8 cellular contexts compared by ENCODE assay signal in genomic region chr1:43368646-43369020, GRCh38. TPM values are rescaled to one million over a fixed set of nuclear protein-coding genes. Genes with fewer than 3 reads are reported as not detected.
DNase-seq lines count a peak whose midpoint lies in the region; ATAC-seq and TF ChIP-seq lines count a peak whose summit lies in the region.

No MANE protein-coding gene starts in this region.

- peaks cover 15 to 23% of the 10 kb centered on the region in 2 donors for H3K4me1 ChIP-seq in thoracic aorta (ENCODE audit: control insufficient read depth in 1 of 2, low read depth in 2 of 2)

- H3K4me1 Mint-ChIP-seq in activated CD4-positive, alpha-beta T cell treated with anti-CD3 and anti-CD28 coated beads, Interleukin-2, amount 10 ng/mL, durations not matched to agents 24 days and 14 days: peaks cover 28% of the 10 kb centered on the region
- H3K4me1 Mint-ChIP-seq in activated naive CD8-positive, alpha-beta T cell (ENCODE audit: low read depth): peaks cover 28% of the 10 kb centered on the region

- peak overlapping the region; percentile 91 for H3K4me3 ChIP-seq in thoracic aorta

- H3K27me3 ChIP-seq in thoracic aorta (replicated peaks; ENCODE audit: insufficient read depth): no peaks in the 10 kb centered on the region

- no peak for DNase-seq in activated CD4-positive, alpha-beta T cell treated with anti-CD3 and anti-CD28 coated beads, Interleukin-2, amount 10 ng/mL, durations not matched to agents 24 days and 14 days
- no peak for DNase-seq in activated CD4-positive, alpha-beta T cell treated with anti-CD3 and anti-CD28 coated beads for 1 hour
- peak; percentile 49 for DNase-seq in kidney glomerular epithelial cell (lab: John Stamatoyannopoulos, UW)
- DNase-seq in thoracic aorta (ENCODE audit: low spot score): no peak
- DNase-seq in glomerular visceral epithelial cell (ENCODE audit: extremely low spot score): no peak
- no peak for DNase-seq in NCI-H2107 (lab: John Stamatoyannopoulos, UW)

- TF ChIP-seq CTCF in thoracic aorta (IDR thresholded peaks at IDR 0.05): no peak

- peak overlapping the region; percentile 63 to 85 for H3K27ac ChIP-seq in thoracic aorta

- peaks cover 34% of the 10 kb centered on the region for H3K36me3 Mint-ChIP-seq in activated CD4-positive, alpha-beta T cell treated with anti-CD3 and anti-CD28 coated beads, Interleukin-2, amount 10 ng/mL, durations not matched to agents 24 days and 14 days (ENCODE audit: low read depth)
- peaks cover 5% of the 10 kb centered on the region for H3K36me3 Mint-ChIP-seq in activated naive CD8-positive, alpha-beta T cell

- intact Hi-C loops in activated CD4-positive, alpha-beta T cell treated with anti-CD3 and anti-CD28 coated beads, Interleukin-2, amount 10 ng/mL, durations not matched to agents 24 days and 14 days (cut with micrococcal nuclease): loop anchor here (1.0 to 10.0 kb wide), 7 partner anchors 10 to 606 kb away; partner anchors contain the start of genes ATP6V0B, B4GALT2, CDC20 and CFAP57

- ATAC-seq in thoracic aorta (ENCODE audit: insufficient number of reproducible peaks, low FRiP score, low read depth): no peak
- ATAC-seq in GM21737 (IDR thresholded peaks at IDR 0.05; ENCODE audit: unreplicated experiment): no peak

- no peaks in the 10 kb centered on the region for H3K27me3 Mint-ChIP-seq in activated CD4-positive, alpha-beta T cell treated with anti-CD3 and anti-CD28 coated beads, Interleukin-2, amount 10 ng/mL, durations not matched to agents 24 days and 14 days
- H3K27me3 Mint-ChIP-seq in activated naive CD8-positive, alpha-beta T cell: no peaks in the 10 kb centered on the region

- peak overlapping the region; percentile 96 for H3K27ac Mint-ChIP-seq in activated CD4-positive, alpha-beta T cell treated with anti-CD3 and anti-CD28 coated beads, Interleukin-2, amount 10 ng/mL, durations not matched to agents 24 days and 14 days
- peak overlapping the region; percentile 95 for H3K27ac Mint-ChIP-seq in activated naive CD8-positive, alpha-beta T cell

- H3K4me3 Mint-ChIP-seq in activated CD4-positive, alpha-beta T cell treated with anti-CD3 and anti-CD28 coated beads, Interleukin-2, amount 10 ng/mL, durations not matched to agents 24 days and 14 days: peak overlapping the region; percentile 100
- H3K4me3 Mint-ChIP-seq in activated naive CD8-positive, alpha-beta T cell: peak overlapping the region; percentile 99

- H3K36me3 ChIP-seq in thoracic aorta: peaks cover 18% of the 10 kb centered on the region

- H3K9me3 ChIP-seq in thoracic aorta: no peaks in the 10 kb centered on the region

- no peaks in the 10 kb centered on the region for H3K9me3 Mint-ChIP-seq in activated CD4-positive, alpha-beta T cell treated with anti-CD3 and anti-CD28 coated beads, Interleukin-2, amount 10 ng/mL, durations not matched to agents 24 days and 14 days
- no peaks in the 10 kb centered on the region for H3K9me3 Mint-ChIP-seq in activated naive CD8-positive, alpha-beta T cell (ENCODE audit: low read depth)

RNA-seq across cellular contexts. Expression of gene ELOVL1, which starts 0.8 kb away (rescaled TPM):
- 76.8 and 85.1 TPM in 2 replicates for total RNA-seq in activated CD4-positive, alpha-beta T cell treated with anti-CD3 and anti-CD28 coated beads, Interleukin-2, amount 10 ng/mL, durations not matched to agents 24 days and 14 days
- total RNA-seq in thoracic aorta: 10 to 100 TPM; 36.3 to 40.8 TPM

RNA-seq across cellular contexts. Expression of gene CDC20, which starts 9.9 kb away (rescaled TPM):
- 84.3 and 86.9 TPM in 2 replicates for total RNA-seq in activated CD4-positive, alpha-beta T cell treated with anti-CD3 and anti-CD28 coated beads, Interleukin-2, amount 10 ng/mL, durations not matched to agents 24 days and 14 days
- under 1 TPM; 0.35 to 0.41 TPM for total RNA-seq in thoracic aorta

RNA-seq across cellular contexts. Expression of gene MED8, which starts 21.0 kb away (rescaled TPM):
- total RNA-seq in activated CD4-positive, alpha-beta T cell treated with anti-CD3 and anti-CD28 coated beads, Interleukin-2, amount 10 ng/mL, durations not matched to agents 24 days and 14 days: 39.6 and 45.1 TPM in 2 replicates
- 10 to 100 TPM; 33.8 to 52.7 TPM for total RNA-seq in thoracic aorta

RNA-seq across cellular contexts. Expression of gene SZT2, which starts 21.1 kb away (rescaled TPM):
- 54.0 and 56.2 TPM in 2 replicates for total RNA-seq in activated CD4-positive, alpha-beta T cell treated with anti-CD3 and anti-CD28 coated beads, Interleukin-2, amount 10 ng/mL, durations not matched to agents 24 days and 14 days
- total RNA-seq in thoracic aorta: 10 to 100 TPM; 50.0 to 65.3 TPM

RNA-seq across cellular contexts. Expression of gene MPL, which starts 31.0 kb away (rescaled TPM):
- total RNA-seq in activated CD4-positive, alpha-beta T cell treated with anti-CD3 and anti-CD28 coated beads, Interleukin-2, amount 10 ng/mL, durations not matched to agents 24 days and 14 days: not detected in 2 replicates
- total RNA-seq in thoracic aorta: not detected

Comparison
In these comparisons a context has a peak if more than half of its experiments do, and no peak if none do; other contexts are left out.
1. RNA of gene CDC20, which starts 9.9 kb away (total RNA-seq): 84.3 to 86.9 TPM in activated CD4-positive, alpha-beta T cell treated with anti-CD3 and anti-CD28 coated beads, Interleukin-2, amount 10 ng/mL, durations not matched to agents 24 days and 14 days; 0.35 to 0.41 TPM in thoracic aorta; every median in the first group is over 10 times any median in the second.